ENCODE assay signal across 15 cellular contexts in genomic region chr17:50420419-50421112, GRCh38. TPM values are rescaled to one million over a fixed set of nuclear protein-coding genes. Genes with fewer than 3 reads are reported as not detected.
DNase-seq lines count a peak whose midpoint lies in the region; ATAC-seq and TF ChIP-seq lines count a peak whose summit lies in the region.
"Had no signal": no experiment of that assay in that cellular context is flagged by ENCODE, and none has a peak within 500 bp of the region (broad histone marks: within the 10 kb centered on the region; RNA-seq: fewer than 3 reads in every experiment).

No MANE protein-coding gene starts in this region.

- peaks cover 7% of the 10 kb centered on the region for H3K9me3 Mint-ChIP-seq in stimulated activated memory B cell treated with anti-CD40 and anti-IgM and Interleukin-4, amounts not matched to agents 10 μg/mL and 1 μg/mL and 100 μg/mL, for 72 hours

- intact Hi-C loops in Right ventricle myocardium superior (cut with DNase I): no loop called here

- peaks cover 6% of the 10 kb centered on the region for H3K36me3 Mint-ChIP-seq in stimulated activated memory B cell treated with anti-CD40 and anti-IgM and Interleukin-4, amounts not matched to agents 10 μg/mL and 1 μg/mL and 100 μg/mL, for 72 hours

- H3K27ac ChIP-seq in SU-DHL-6 (ENCODE audit: low read depth, low read length) (peak overlapping the region; percentile 72; the same call in 1 of the 2 replicates), coronary artery (peak overlapping the region in 1 of 2 donors; percentile 56)
- H3K27ac ChIP-seq: 22Rv1 had no signal

- H3K27me3 Mint-ChIP-seq in stimulated activated memory B cell treated with anti-CD40 and anti-IgM and Interleukin-4, amounts not matched to agents 10 μg/mL and 1 μg/mL and 100 μg/mL, for 72 hours: no peaks in the 10 kb centered on the region

- H3K4me1 Mint-ChIP-seq in stimulated activated memory B cell treated with anti-CD40 and anti-IgM and Interleukin-4, amounts not matched to agents 10 μg/mL and 1 μg/mL and 100 μg/mL, for 72 hours: peaks cover 49% of the 10 kb centered on the region

- H3K79me2 ChIP-seq in SU-DHL-6 (ENCODE audit: insufficient read depth, low read length): no peaks in the 10 kb centered on the region

- H3K4me3 ChIP-seq in SU-DHL-6 (ENCODE audit: insufficient read depth, low read length, poor library complexity, severe bottlenecking) (peak overlapping the region; percentile 38), coronary artery (no peak overlapping the region)

- H3K36me3 ChIP-seq in SU-DHL-6 (ENCODE audit: low read length): no peaks in the 10 kb centered on the region

- H3K9ac ChIP-seq in SU-DHL-6 (ENCODE audit: low read length): peak overlapping the region; percentile 44

- H3F3A ChIP-seq in SU-DHL-6 (ENCODE audit: insufficient read depth): peaks cover 6% of the 10 kb centered on the region

- H3K9me3 ChIP-seq in SU-DHL-6 (ENCODE audit: insufficient read depth, low read length): no peaks in the 10 kb centered on the region

- no peak overlapping the region for H3K4me3 Mint-ChIP-seq in stimulated activated memory B cell treated with anti-CD40 and anti-IgM and Interleukin-4, amounts not matched to agents 10 μg/mL and 1 μg/mL and 100 μg/mL, for 72 hours

- H3K4me2 ChIP-seq in SU-DHL-6 (ENCODE audit: low read depth, low read length, poor library complexity, severe bottlenecking): peak overlapping the region; percentile 64

- no peaks in the 10 kb centered on the region for H3K27me3 ChIP-seq in SU-DHL-6 (ENCODE audit: low read length)

- no peaks in the 10 kb centered on the region for H3K9me2 ChIP-seq in SU-DHL-6 (replicated peaks; ENCODE audit: insufficient read depth, low read length)

- peak; percentile 23 for DNase-seq in SIG-M5 treated with dmso at 0.1 percent for 504 hours (lab: John Stamatoyannopoulos, UW; ENCODE audit: unreplicated experiment)
- DNase-seq in SIG-M5 (lab: John Stamatoyannopoulos, UW): no peak
- peak; percentile 46 for DNase-seq in Right ventricle myocardium superior
- no peak for DNase-seq in CD1c-positive myeloid dendritic cell (ENCODE audit: extremely low spot score)
- no peak for DNase-seq in coronary artery (ENCODE audit: low spot score)
- no peak for DNase-seq in stimulated activated CD8-positive, alpha-beta memory T cell treated with anti-CD3 and anti-CD28 coated beads, Interleukin-4, amount 100 ng/mL, for 48 hours
- DNase-seq: cerebellar nuclear complex; islet precursor cell; stimulated activated CD4-positive, alpha-beta T cell treated with anti-CD3 and anti-CD28 coated beads, Interleukin-2, amount 100 ng/mL, for 24 hours had no signal

- TF ChIP-seq CTCF in SU-DHL-6 (IDR thresholded peaks at IDR 0.05; ENCODE audit: insufficient read depth, low read length, poor library complexity, severe bottlenecking) (no peak), coronary artery (IDR thresholded peaks at IDR 0.05) (no peak)

- H2AFZ ChIP-seq in SU-DHL-6 (ENCODE audit: low read depth, low read length, severe bottlenecking): peak overlapping the region; percentile 90

- peak overlapping the region; percentile 88 for H3K27ac Mint-ChIP-seq in stimulated activated memory B cell treated with anti-CD40 and anti-IgM and Interleukin-4, amounts not matched to agents 10 μg/mL and 1 μg/mL and 100 μg/mL, for 72 hours

- no peaks in the 10 kb centered on the region for H4K20me1 ChIP-seq in SU-DHL-6 (ENCODE audit: low read depth, low read length)

- ATAC-seq in Right ventricle myocardium superior (ENCODE audit: poor library complexity): peak; percentile 59
- no peak for ATAC-seq in stimulated activated memory B cell treated with anti-CD40 and anti-IgM and Interleukin-4, amounts not matched to agents 10 μg/mL and 1 μg/mL and 100 μg/mL, for 72 hours
- ATAC-seq: HCT116 had no signal

RNA-seq across cellular contexts. Expression of gene ACSF2, which starts 5.5 kb away (rescaled TPM):
- 25.0 TPM for total RNA-seq in Right ventricle myocardium superior

RNA-seq across cellular contexts. Expression of gene LRRC59, which starts 23.2 kb away (rescaled TPM):
- 20.3 TPM for total RNA-seq in Right ventricle myocardium superior

RNA-seq across cellular contexts. Expression of gene EME1, which starts 47.5 kb away (rescaled TPM):
- total RNA-seq in Right ventricle myocardium superior: not detected

RNA-seq across cellular contexts. Expression of gene MRPL27, which starts 47.6 kb away (rescaled TPM):
- 78.6 TPM for total RNA-seq in Right ventricle myocardium superior

RNA-seq across cellular contexts. Expression of gene CHAD, which starts 48.1 kb away (rescaled TPM):
- total RNA-seq in Right ventricle myocardium superior: 0.27 TPM
- total RNA-seq: activated CD4-positive, alpha-beta T cell treated with anti-CD3 and anti-CD28 coated beads, Interleukin-2, amount 10 ng/mL, durations not matched to agents 24 days and 14 days; NCI-H460 had no signal

Comparison
In these comparisons a context has a peak if more than half of its experiments do, and no peak if none do; other contexts are left out.
1. DNase-seq: peak in SIG-M5 treated with dmso at 0.1 percent for 504 hours (single experiment) and Right ventricle myocardium superior (single experiment); none in SIG-M5 (single experiment), CD1c-positive myeloid dendritic cell (single experiment), coronary artery (single experiment) and stimulated activated CD8-positive, alpha-beta memory T cell treated with anti-CD3 and anti-CD28 coated beads, Interleukin-4, amount 100 ng/mL, for 48 hours (single experiment).